In genomic region chr16:4416200-4417032, GRCh38 we compare ENCODE assay signal across 1 cellular context.
TF ChIP-seq lines count a peak whose summit lies in the region.

Gene CORO7, minus strand, starts transcription at chr16:4416596. Its CDS starts 78 bp downstream, at chr16:4416518.

TF ChIP-seq in GM23338, 12 proteins besides CTCF, POLR2A, EP300 and RAD21 (continued from another document):
- no peak for TF ChIP-seq EZH2phosphoT487 (IDR thresholded peaks at IDR 0.05; ENCODE audit: unreplicated experiment)
- TF ChIP-seq REST (IDR thresholded peaks at IDR 0.05; ENCODE audit: unreplicated experiment): no peak
- TF ChIP-seq, protein P1, sequence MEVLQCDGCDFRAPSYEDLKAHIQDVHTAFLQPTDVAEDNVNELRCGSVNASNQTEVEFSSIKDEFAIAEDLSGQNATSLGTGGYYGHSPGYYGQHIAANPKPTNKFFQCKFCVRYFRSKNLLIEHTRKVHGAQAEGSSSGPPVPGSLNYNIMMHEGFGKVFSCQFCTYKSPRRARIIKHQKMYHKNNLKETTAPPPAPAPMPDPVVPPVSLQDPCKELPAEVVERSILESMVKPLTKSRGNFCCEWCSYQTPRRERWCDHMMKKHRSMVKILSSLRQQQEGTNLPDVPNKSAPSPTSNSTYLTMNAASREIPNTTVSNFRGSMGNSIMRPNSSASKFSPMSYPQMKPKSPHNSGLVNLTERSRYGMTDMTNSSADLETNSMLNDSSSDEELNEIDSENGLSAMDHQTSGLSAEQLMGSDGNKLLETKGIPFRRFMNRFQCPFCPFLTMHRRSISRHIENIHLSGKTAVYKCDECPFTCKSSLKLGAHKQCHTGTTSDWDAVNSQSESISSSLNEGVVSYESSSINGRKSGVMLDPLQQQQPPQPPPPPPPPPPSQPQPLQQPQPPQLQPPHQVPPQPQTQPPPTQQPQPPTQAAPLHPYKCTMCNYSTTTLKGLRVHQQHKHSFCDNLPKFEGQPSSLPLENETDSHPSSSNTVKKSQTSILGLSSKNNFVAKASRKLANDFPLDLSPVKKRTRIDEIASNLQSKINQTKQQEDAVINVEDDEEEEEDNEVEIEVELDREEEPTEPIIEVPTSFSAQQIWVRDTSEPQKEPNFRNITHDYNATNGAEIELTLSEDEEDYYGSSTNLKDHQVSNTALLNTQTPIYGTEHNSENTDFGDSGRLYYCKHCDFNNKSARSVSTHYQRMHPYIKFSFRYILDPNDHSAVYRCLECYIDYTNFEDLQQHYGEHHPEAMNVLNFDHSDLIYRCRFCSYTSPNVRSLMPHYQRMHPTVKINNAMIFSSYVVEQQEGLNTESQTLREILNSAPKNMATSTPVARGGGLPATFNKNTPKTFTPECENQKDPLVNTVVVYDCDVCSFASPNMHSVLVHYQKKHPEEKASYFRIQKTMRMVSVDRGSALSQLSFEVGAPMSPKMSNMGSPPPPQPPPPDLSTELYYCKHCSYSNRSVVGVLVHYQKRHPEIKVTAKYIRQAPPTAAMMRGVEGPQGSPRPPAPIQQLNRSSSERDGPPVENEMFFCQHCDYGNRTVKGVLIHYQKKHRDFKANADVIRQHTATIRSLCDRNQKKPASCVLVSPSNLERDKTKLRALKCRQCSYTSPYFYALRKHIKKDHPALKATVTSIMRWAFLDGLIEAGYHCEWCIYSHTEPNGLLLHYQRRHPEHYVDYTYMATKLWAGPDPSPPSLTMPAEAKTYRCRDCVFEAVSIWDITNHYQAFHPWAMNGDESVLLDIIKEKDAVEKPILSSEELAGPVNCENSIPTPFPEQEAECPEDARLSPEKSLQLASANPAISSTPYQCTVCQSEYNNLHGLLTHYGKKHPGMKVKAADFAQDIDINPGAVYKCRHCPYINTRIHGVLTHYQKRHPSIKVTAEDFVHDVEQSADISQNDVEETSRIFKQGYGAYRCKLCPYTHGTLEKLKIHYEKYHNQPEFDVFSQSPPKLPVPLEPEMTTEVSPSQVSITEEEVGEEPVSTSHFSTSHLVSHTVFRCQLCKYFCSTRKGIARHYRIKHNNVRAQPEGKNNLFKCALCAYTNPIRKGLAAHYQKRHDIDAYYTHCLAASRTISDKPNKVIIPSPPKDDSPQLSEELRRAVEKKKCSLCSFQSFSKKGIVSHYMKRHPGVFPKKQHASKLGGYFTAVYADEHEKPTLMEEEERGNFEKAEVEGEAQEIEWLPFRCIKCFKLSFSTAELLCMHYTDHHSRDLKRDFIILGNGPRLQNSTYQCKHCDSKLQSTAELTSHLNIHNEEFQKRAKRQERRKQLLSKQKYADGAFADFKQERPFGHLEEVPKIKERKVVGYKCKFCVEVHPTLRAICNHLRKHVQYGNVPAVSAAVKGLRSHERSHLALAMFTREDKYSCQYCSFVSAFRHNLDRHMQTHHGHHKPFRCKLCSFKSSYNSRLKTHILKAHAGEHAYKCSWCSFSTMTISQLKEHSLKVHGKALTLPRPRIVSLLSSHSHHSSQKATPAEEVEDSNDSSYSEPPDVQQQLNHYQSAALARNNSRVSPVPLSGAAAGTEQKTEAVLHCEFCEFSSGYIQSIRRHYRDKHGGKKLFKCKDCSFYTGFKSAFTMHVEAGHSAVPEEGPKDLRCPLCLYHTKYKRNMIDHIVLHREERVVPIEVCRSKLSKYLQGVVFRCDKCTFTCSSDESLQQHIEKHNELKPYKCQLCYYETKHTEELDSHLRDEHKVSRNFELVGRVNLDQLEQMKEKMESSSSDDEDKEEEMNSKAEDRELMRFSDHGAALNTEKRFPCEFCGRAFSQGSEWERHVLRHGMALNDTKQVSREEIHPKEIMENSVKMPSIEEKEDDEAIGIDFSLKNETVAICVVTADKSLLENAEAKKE (CRISPR knock-in tag; IDR thresholded peaks at IDR 0.05): no peak
- no peak for TF ChIP-seq STAT1 (IDR thresholded peaks at IDR 0.05; ENCODE audit: unreplicated experiment)
- TF ChIP-seq ZNF114 (CRISPR knock-in tag; IDR thresholded peaks at IDR 0.05): no peak
